Comparison of ENCODE assay signal across 8 cellular contexts in genomic region chr18:3604260-3604625, GRCh38.
DNase-seq lines count a peak whose midpoint lies in the region; ATAC-seq and TF ChIP-seq lines count a peak whose summit lies in the region.

No MANE protein-coding gene starts in this region.

- no peak for TF ChIP-seq POLR2A in heart left ventricle (IDR thresholded peaks at IDR 0.05)

- ATAC-seq in heart left ventricle (no peak), left cardiac atrium (no peak), HG03457 (IDR thresholded peaks at IDR 0.05; ENCODE audit: unreplicated experiment) (peak; percentile 19)

- H3K4me1 ChIP-seq in heart left ventricle (peaks cover 7 to 51% (median 30%) of the 10 kb centered on the region in 12 donors), skeletal muscle satellite cell (ENCODE audit: control insufficient read depth, insufficient read depth, low read length) (peaks cover 40% of the 10 kb centered on the region)

- H3K27me3 ChIP-seq in heart left ventricle (no peaks in the 10 kb centered on the region), dorsolateral prefrontal cortex (no peaks in the 10 kb centered on the region), skeletal muscle satellite cell (ENCODE audit: control insufficient read depth, insufficient read depth, low read length) (no peaks in the 10 kb centered on the region)

- no peaks in the 10 kb centered on the region for H3K9me3 ChIP-seq in heart left ventricle
- H3K9me3 ChIP-seq in skeletal muscle satellite cell (replicated peaks; ENCODE audit: low read length), result no peaks in the 10 kb centered on the region

- DNase-seq in heart left ventricle (no peak), left cardiac atrium (no peak), dorsolateral prefrontal cortex (no peak), GM13976 (ENCODE audit: low spot score) (no peak), ureter (ENCODE audit: low spot score) (no peak)
- DNase-seq in activated effector memory CD4-positive, alpha-beta T cell treated with Interleukin-2 at 50 U/mL for 16 hours, result no peak

- in situ Hi-C loops in GM13976 (cut with MboI; ENCODE audit: low sequenced_read_pairs, unreplicated experiment), result no loop called here

- 30 to 32% (median 32%) methylated on average over 5 of the region's 5 CpGs for WGBS in heart left ventricle, 4 donors

- peak overlapping the region; percentile 83 for H3K4me2 ChIP-seq in skeletal muscle satellite cell (ENCODE audit: low read length)

- H3K4me3 ChIP-seq in heart left ventricle, result peak overlapping the region in 9 of 12 donors; percentile 34 to 61 (median 49)
- H3K4me3 ChIP-seq in dorsolateral prefrontal cortex, result peak overlapping the region in 54 of 59 donors; percentile 16 to 72 (median 52)
- H3K4me3 ChIP-seq in skeletal muscle satellite cell (ENCODE audit: low read length), result peak overlapping the region; percentile 65

- TF ChIP-seq CTCF in heart left ventricle (IDR thresholded peaks at IDR 0.05) (no peak), dorsolateral prefrontal cortex (IDR thresholded peaks at IDR 0.05 in 54 of 56, conservative IDR thresholded peaks at IDR 0.05 in 2 of 56; ENCODE audit: low read depth in 1 of 56, partially characterized antibody in 56 of 56) (no peak), GM13976 (IDR thresholded peaks at IDR 0.05; ENCODE audit: borderline replicate concordance, control extremely low read depth, extremely low read depth, insufficient read depth, missing control alignments) (no peak)

- peak overlapping the region; percentile 90 for H3K9ac ChIP-seq in skeletal muscle satellite cell (ENCODE audit: low read depth, low read length)

- H3K27ac ChIP-seq in heart left ventricle (peak overlapping the region; percentile 70 to 94 (median 87)), dorsolateral prefrontal cortex (peak overlapping the region in 58 of 59 donors; percentile 53 to 98 (median 92))

- intact Hi-C loops in heart left ventricle (cut with DNase I) (loop anchor here in 1 of 10 donors (5.0 kb wide), 1 partner anchor 337 kb away; no protein-coding TSS in a partner anchor), left cardiac atrium (cut with DNase I) (no loop called here), dorsolateral prefrontal cortex (cut with DNase I) (no loop called here)

- H3K36me3 ChIP-seq in heart left ventricle (no peaks in the 10 kb centered on the region), skeletal muscle satellite cell (ENCODE audit: insufficient read depth, low read length) (no peaks in the 10 kb centered on the region)
